ENCODE assay signal across 8 cellular contexts in the genomic region with DNA sequence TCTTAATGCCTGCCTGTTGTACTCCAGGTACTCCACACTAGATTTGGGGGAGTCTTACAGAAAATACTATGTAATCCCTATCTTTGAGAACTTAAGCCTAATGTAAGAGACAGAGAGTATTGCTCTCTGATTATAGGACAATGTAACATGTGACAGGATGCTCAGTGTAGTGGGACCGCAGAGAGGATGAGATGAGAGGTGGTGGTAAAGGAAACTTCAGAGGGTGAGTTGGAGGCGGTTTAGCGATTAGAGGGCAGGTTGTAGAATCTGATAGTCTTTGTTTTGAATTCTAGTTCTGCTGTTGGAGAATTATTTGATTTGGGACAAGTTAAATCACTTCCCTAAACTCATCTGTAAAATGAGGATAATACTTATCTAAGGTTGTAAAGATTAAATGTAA. TPM values are rescaled to one million over a fixed set of nuclear protein-coding genes. Genes with fewer than 3 reads are reported as not detected.
DNase-seq lines count a peak whose midpoint lies in the region; ATAC-seq and TF ChIP-seq lines count a peak whose summit lies in the region.

No MANE protein-coding gene starts in this region.

- H4K20me1 ChIP-seq in OCI-LY1 (ENCODE audit: insufficient read depth, low read length): no peaks in the 10 kb centered on the region

- H3K4me1 ChIP-seq in OCI-LY1 (ENCODE audit: insufficient read depth, low read length, severe bottlenecking) (peaks cover 40% of the 10 kb centered on the region), prostate gland (replicated peaks) (peaks cover 9% of the 10 kb centered on the region)

- peak; percentile 23 for DNase-seq in effector CD4-positive, alpha-beta T cell
- DNase-seq in middle frontal gyrus (ENCODE audit: extremely low spot score, low spot score): no peak
- DNase-seq in SHP77 treated with DMSO at 0.1 percent for 48 hours (lab: John Stamatoyannopoulos, UW): no peak
- no peak for DNase-seq in prostate gland (ENCODE audit: low spot score)
- no peak for DNase-seq in HCEC 1CT

- ATAC-seq in GM18505 (IDR thresholded peaks at IDR 0.05; ENCODE audit: unreplicated experiment) (peak; percentile 74), GM21717 (IDR thresholded peaks at IDR 0.05; ENCODE audit: unreplicated experiment) (peak; percentile 73)

- peaks cover 22% of the 10 kb centered on the region; the same call in 1 of the 2 replicates for H3K36me3 ChIP-seq in OCI-LY1 (ENCODE audit: insufficient read depth, low read length)
- H3K36me3 ChIP-seq in prostate gland: no peaks in the 10 kb centered on the region

- H3K4me2 ChIP-seq in OCI-LY1 (ENCODE audit: low read length): peak overlapping the region; percentile 1; the same call in 1 of the 2 replicates

- H3K79me2 ChIP-seq in OCI-LY1 (ENCODE audit: insufficient read depth, low read length): peaks cover 37% of the 10 kb centered on the region

- H3K9ac ChIP-seq in OCI-LY1 (ENCODE audit: low read length): no peak overlapping the region

- H3K4me3 ChIP-seq in OCI-LY1 (ENCODE audit: low read depth, low read length, poor library complexity, severe bottlenecking) (no peak overlapping the region), prostate gland (no peak overlapping the region)

- H3K27me3 ChIP-seq in OCI-LY1 (ENCODE audit: insufficient read depth, low read length) (no peaks in the 10 kb centered on the region), prostate gland (replicated peaks; ENCODE audit: insufficient read depth) (no peaks in the 10 kb centered on the region)

- intact Hi-C loops in prostate gland (cut with DNase I): no loop called here

- TF ChIP-seq POLR2A in GM18505 (IDR thresholded peaks at IDR 0.05; ENCODE audit: borderline replicate concordance, extremely low read depth, insufficient read depth, insufficient read length): no peak
- TF ChIP-seq POLR2A in prostate gland (IDR thresholded peaks at IDR 0.05): no peak

- H3K9me3 ChIP-seq in OCI-LY1 (ENCODE audit: low read length) (no peaks in the 10 kb centered on the region), prostate gland (no peaks in the 10 kb centered on the region)

- WGBS in prostate gland: 95% methylated on average over 3 of the region's 3 CpGs

- H3K27ac ChIP-seq in OCI-LY1 (ENCODE audit: low read depth, low read length, poor library complexity, severe bottlenecking) (peak overlapping the region; percentile 36), prostate gland (no peak overlapping the region)

- H3F3A ChIP-seq in OCI-LY1 (ENCODE audit: insufficient read depth, low read length): no peaks in the 10 kb centered on the region; the same call in 1 of the 2 replicates

- TF ChIP-seq CTCF in OCI-LY1 (IDR thresholded peaks at IDR 0.05; ENCODE audit: low read length): no peak
- TF ChIP-seq CTCF in prostate gland (IDR thresholded peaks at IDR 0.05): no peak

- H3K9me2 ChIP-seq in OCI-LY1 (ENCODE audit: low read depth, low read length): no peaks in the 10 kb centered on the region

- no peak overlapping the region for H2AFZ ChIP-seq in OCI-LY1 (ENCODE audit: low read length)

RNA-seq across cellular contexts. Expression of a gene that starts 5.4 kb away (rescaled TPM):
- total RNA-seq in prostate gland: 10 to 100 TPM; 30.9 to 47.2 TPM
